In the genomic region with DNA sequence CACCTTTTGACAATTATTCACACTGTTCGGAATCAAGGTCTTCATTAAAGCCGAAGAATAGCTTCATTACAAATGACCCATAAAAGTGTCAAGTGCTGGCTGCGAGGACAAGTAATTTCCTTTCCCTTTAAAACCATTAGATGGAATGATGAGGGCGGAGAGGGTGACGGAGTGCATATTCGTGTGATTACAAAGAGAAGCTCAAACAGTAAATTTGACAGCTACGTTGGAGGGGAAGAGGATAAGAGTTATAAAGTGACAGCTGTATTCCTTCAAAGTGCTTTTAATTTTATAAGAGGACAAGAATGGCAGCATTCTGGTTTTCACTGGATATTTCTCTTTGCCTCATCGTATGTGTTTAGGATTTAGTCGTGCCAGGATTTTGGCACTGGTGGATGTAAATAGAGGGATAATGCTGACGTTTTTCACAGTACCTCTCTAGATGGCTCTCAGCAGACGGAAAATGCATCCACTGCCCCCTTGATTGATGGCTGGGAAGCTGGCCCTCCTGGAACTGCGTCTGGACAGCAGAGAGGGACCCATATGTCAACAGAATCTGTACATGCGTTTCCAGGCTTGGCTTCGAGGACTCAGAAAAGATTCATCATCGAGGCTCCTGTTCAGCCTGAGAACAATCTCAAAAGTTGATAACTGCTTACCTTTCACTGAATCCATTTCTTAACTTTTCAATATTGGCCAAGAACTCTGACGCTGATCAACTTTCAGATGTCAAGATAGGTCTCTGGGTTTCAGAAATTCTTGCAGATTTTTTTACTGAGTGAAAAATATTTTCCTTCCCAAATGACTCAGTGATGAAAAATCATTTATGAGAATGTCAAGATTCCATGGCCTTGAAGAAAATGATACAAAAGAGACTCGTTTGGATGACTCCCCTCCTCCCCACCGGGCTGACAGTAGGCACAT, we compare ENCODE assay signal across 14 cellular contexts. TPM values are rescaled to one million over a fixed set of nuclear protein-coding genes. Genes with fewer than 3 reads are reported as not detected.
"Had no signal": no experiment of that assay in that cellular context is flagged by ENCODE, and none has a peak within 500 bp of the region (broad histone marks: within the 10 kb centered on the region; RNA-seq: fewer than 3 reads in every experiment).

No MANE protein-coding gene starts in this region.

- DNase-seq: activated CD4-positive, alpha-beta memory T cell treated with anti-CD3 and anti-CD28 coated beads, Interleukin-2, amount 10 ng/mL, durations not matched to agents 7 days and 5 days; activated CD4-positive, alpha-beta T cell treated with anti-CD3 and anti-CD28 coated beads for 36 hours; activated gamma-delta T cell treated with Interleukin-2 at 50 U/mL for 16 hours; activated naive CD8-positive, alpha-beta T cell treated with anti-CD3 and anti-CD28 coated beads for 36 hours; activated T-cell treated with anti-CD3 and anti-CD28 coated beads, Interleukin-2, amount 50 U/mL, for 72 hours; anterior cingulate cortex; dermis blood vessel endothelial cell; left ventricle myocardium inferior; ovary; stimulated activated CD4-positive, alpha-beta T cell treated with anti-CD3 and anti-CD28 coated beads, Interleukin-4, amount 100 ng/mL, for 24 hours; stimulated activated naive CD8-positive, alpha-beta T cell treated with anti-CD3 and anti-CD28 coated beads, Interleukin-15, amount 100 ng/mL, for 72 hours; T-helper 9 cell had no signal

- H3K27me3 ChIP-seq: breast epithelium, ovary had no signal

- H3K27ac ChIP-seq: breast epithelium, left ventricle myocardium inferior, ovary had no signal

- H3K4me3 ChIP-seq: breast epithelium, left ventricle myocardium inferior, ovary had no signal

- H3K9me3 ChIP-seq: breast epithelium, left ventricle myocardium inferior, ovary had no signal

- H3K4me1 ChIP-seq: breast epithelium, left ventricle myocardium inferior had no signal

- H3K36me3 ChIP-seq: breast epithelium, left ventricle myocardium inferior, ovary had no signal

- ATAC-seq: activated CD4-positive, alpha-beta T cell treated with anti-CD3 and anti-CD28 coated beads for 36 hours; activated T-cell treated with anti-CD3 and anti-CD28 coated beads, Interleukin-2, amount 50 U/mL, for 72 hours; esophagus mucosa; stimulated activated naive CD8-positive, alpha-beta T cell treated with anti-CD3 and anti-CD28 coated beads, Interleukin-15, amount 100 ng/mL, for 72 hours had no signal

RNA-seq across cellular contexts. Expression of a gene that starts 50.4 kb away (rescaled TPM):
- total RNA-seq: activated CD4-positive, alpha-beta memory T cell treated with anti-CD3 and anti-CD28 coated beads, Interleukin-2, amount 10 ng/mL, durations not matched to agents 7 days and 5 days; activated CD4-positive, alpha-beta T cell treated with anti-CD3 and anti-CD28 coated beads for 36 hours; activated naive CD8-positive, alpha-beta T cell treated with anti-CD3 and anti-CD28 coated beads for 36 hours; activated T-cell treated with anti-CD3 and anti-CD28 coated beads, Interleukin-2, amount 50 U/mL, for 72 hours had no signal
